ENCODE assay signal across 15 cellular contexts in genomic region chr5:171616002-171616780, GRCh38.
"Had no signal": no experiment of that assay in that cellular context is flagged by ENCODE, and none has a peak within 500 bp of the region (broad histone marks: within the 10 kb centered on the region; RNA-seq: fewer than 3 reads in every experiment).

No MANE protein-coding gene starts in this region.

- ATAC-seq: naive thymus-derived CD8-positive, alpha-beta T cell; stimulated activated memory B cell treated with anti-CD40 and anti-IgM and Interleukin-4, amounts not matched to agents 10 μg/mL and 1 μg/mL and 100 μg/mL, for 72 hours had no signal

- H3K27ac ChIP-seq: parathyroid adenoma, spleen, testis had no signal

- DNase-seq: activated CD4-positive, CD25-positive, alpha-beta regulatory T cell treated with anti-CD3 and anti-CD28 coated beads, Interleukin-2, amount 50 U/mL, for 72 hours; activated naive CD8-positive, alpha-beta T cell treated with anti-CD3 and anti-CD28 coated beads, Interleukin-2, amount 10 ng/mL, durations not matched to agents 7 days and 5 days; activated T-cell treated with anti-CD3 and anti-CD28 coated beads for 4 hours; amygdala; caudate nucleus; head of caudate nucleus; kidney glomerular epithelial cell; mesenchymal stem cell; naive thymus-derived CD8-positive, alpha-beta T cell; spleen; stimulated activated CD4-positive, alpha-beta T cell treated with anti-CD3 and anti-CD28 coated beads, Interleukin-4, amount 100 ng/mL, for 4 hours; T1000; testis had no signal

- H3K4me3 ChIP-seq: spleen, testis had no signal
